Comparison of ENCODE assay signal across 9 cellular contexts in genomic region chr20:32439132-32439829, GRCh38.
DNase-seq lines count a peak whose midpoint lies in the region; ATAC-seq and TF ChIP-seq lines count a peak whose summit lies in the region.
"Had no signal": no experiment of that assay in that cellular context is flagged by ENCODE, and none has a peak within 500 bp of the region (broad histone marks: within the 10 kb centered on the region; RNA-seq: fewer than 3 reads in every experiment).

No MANE protein-coding gene starts in this region.

- DNase-seq in CD4-positive, alpha-beta T cell, result no peak
- DNase-seq in M059J (ENCODE audit: low read depth) (peak; percentile 84), chondrocyte (ENCODE audit: low spot score) (no peak), renal cortical epithelial cell (ENCODE audit: low read depth) (peak; percentile 18), NCI-H2081 treated with DMSO at 0.1 percent for 48 hours (lab: John Stamatoyannopoulos, UW) (no peak), neuronal stem cell (ENCODE audit: low spot score) (no peak), mesendoderm (no peak)
- DNase-seq: NK-92 treated with Interleukin-12 subunit alpha and Interleukin-12 subunit beta, amount 100 ng/mL, for 24 hours had no signal

- ATAC-seq in CD4-positive, alpha-beta T cell (ENCODE audit: poor library complexity), result no peak
- no peak for ATAC-seq in GM18519 (IDR thresholded peaks at IDR 0.05; ENCODE audit: low FRiP score, unreplicated experiment)

- no peak overlapping the region for H3K14ac ChIP-seq in neuronal stem cell (ENCODE audit: low read length)

- WGBS in neuronal stem cell (ENCODE audit: extremely low coverage in 2 of 2, insufficient read length in 2 of 2, insufficient replicate concordance in 1 of 2), 2 donors, result no CpG with 5 or more reads among the region's 11 CpGs
- WGBS in mesendoderm (ENCODE audit: extremely low coverage, insufficient coverage, low lambda C conversion rate), result no CpG with 5 or more reads among the region's 11 CpGs

- H3K9me3 Mint-ChIP-seq in CD4-positive, alpha-beta T cell, result no peaks in the 10 kb centered on the region
- no peaks in the 10 kb centered on the region for H3K9me3 Mint-ChIP-seq in chondrocyte (ENCODE audit: low read depth)

- H4K5ac ChIP-seq in mesendoderm (ENCODE audit: low read length), result no peak overlapping the region

- H3K27ac ChIP-seq in CD4-positive, alpha-beta T cell (ENCODE audit: low read depth, low read length), result no peak overlapping the region
- H3K27ac ChIP-seq in neuronal stem cell (replicated peaks; ENCODE audit: low read length) (no peak overlapping the region), mesendoderm (ENCODE audit: low read depth, low read length) (no peak overlapping the region)

- H3K36me3 ChIP-seq in neuronal stem cell (replicated peaks in 1 of 2; ENCODE audit: control insufficient read depth in 2 of 2, insufficient read depth in 2 of 2, low read length in 2 of 2) (peaks cover 39 to 96% of the 10 kb centered on the region in 2 donors), mesendoderm (ENCODE audit: control insufficient read depth, insufficient read depth, low read length) (peaks cover 10% of the 10 kb centered on the region)

- H2BK15ac ChIP-seq in neuronal stem cell (ENCODE audit: low read length), result no peak overlapping the region
- H2BK15ac ChIP-seq in mesendoderm (replicated peaks; ENCODE audit: low read depth), result no peak overlapping the region

- H3K23ac ChIP-seq in neuronal stem cell (ENCODE audit: low read depth, low read length, poor library complexity) (no peak overlapping the region), mesendoderm (ENCODE audit: low read length) (no peak overlapping the region)

- no peak overlapping the region for H3K4me3 Mint-ChIP-seq in CD4-positive, alpha-beta T cell
- H3K4me3 Mint-ChIP-seq in chondrocyte (ENCODE audit: unreplicated experiment), result no peak overlapping the region

- peak overlapping the region; percentile 51 for H3K27ac Mint-ChIP-seq in CD4-positive, alpha-beta T cell
- H3K27ac Mint-ChIP-seq in chondrocyte (ENCODE audit: unreplicated experiment), result no peak overlapping the region

- H3K4ac ChIP-seq in neuronal stem cell (ENCODE audit: low read length) (no peak overlapping the region), mesendoderm (ENCODE audit: low read depth, low read length) (no peak overlapping the region)

- H2AFZ ChIP-seq in neuronal stem cell (ENCODE audit: low read length), result no peak overlapping the region

- H3K4me1 Mint-ChIP-seq in CD4-positive, alpha-beta T cell (ENCODE audit: low read depth), result peaks cover 17% of the 10 kb centered on the region
- H3K4me1 Mint-ChIP-seq in chondrocyte (ENCODE audit: low read depth), result peaks cover 6% of the 10 kb centered on the region

- H3K9ac ChIP-seq in neuronal stem cell (ENCODE audit: low read depth, low read length, poor library complexity) (no peak overlapping the region), mesendoderm (ENCODE audit: low read length) (no peak overlapping the region)

- no peaks in the 10 kb centered on the region for H3K27me3 Mint-ChIP-seq in CD4-positive, alpha-beta T cell
- H3K27me3 Mint-ChIP-seq in chondrocyte (ENCODE audit: low read depth), result no peaks in the 10 kb centered on the region

- H3K4me3 ChIP-seq in neuronal stem cell (ENCODE audit: low read length in 2 of 2) (no peak overlapping the region), mesendoderm (ENCODE audit: low read length) (no peak overlapping the region)

- H3K18ac ChIP-seq in neuronal stem cell (ENCODE audit: low read length), result no peak overlapping the region
- no peak overlapping the region for H3K18ac ChIP-seq in mesendoderm (ENCODE audit: low read length)

- no peak overlapping the region for H4K8ac ChIP-seq in neuronal stem cell (ENCODE audit: low read depth, low read length)
- H4K8ac ChIP-seq in mesendoderm (ENCODE audit: low read depth, low read length), result no peak overlapping the region

- H3K4me2 ChIP-seq in neuronal stem cell (ENCODE audit: insufficient read depth, low read length, poor library complexity, severe bottlenecking), result no peak overlapping the region
- H3K4me2 ChIP-seq in mesendoderm (ENCODE audit: low read length), result no peak overlapping the region

- H2BK12ac ChIP-seq in neuronal stem cell (ENCODE audit: low read length), result no peak overlapping the region

- H2BK5ac ChIP-seq in neuronal stem cell (ENCODE audit: low read length) (no peak overlapping the region), mesendoderm (ENCODE audit: low read length) (no peak overlapping the region)

- H3K56ac ChIP-seq in mesendoderm (ENCODE audit: low read length), result no peak overlapping the region

- CTCF ChIA-PET in CD4-positive, alpha-beta T cell (lab: Charles Lee), result interaction anchor here (1.4 kb wide), 1 partner anchor 46 kb away, joined by 4 read pairs; no protein-coding TSS in a partner anchor

- H3K4me1 ChIP-seq in neuronal stem cell (ENCODE audit: control insufficient read depth in 2 of 2, insufficient read depth in 1 of 2, low read depth in 1 of 2, low read length in 2 of 2), result no peaks in the 10 kb centered on the region
- H3K4me1 ChIP-seq in mesendoderm (ENCODE audit: control insufficient read depth, low read depth, low read length), result no peaks in the 10 kb centered on the region

- H2BK120ac ChIP-seq in neuronal stem cell (ENCODE audit: low read depth, low read length) (no peak overlapping the region), mesendoderm (ENCODE audit: low read depth, low read length) (no peak overlapping the region)

- intact Hi-C loops in CD4-positive, alpha-beta T cell (cut with DNase I, micrococcal nuclease), result loop anchor here in 1 of 2 experiments (5.0 kb wide), 2 partner anchors 102 to 213 kb away; no protein-coding TSS in a partner anchor

- no peak overlapping the region for H4K91ac ChIP-seq in neuronal stem cell (ENCODE audit: low read depth, low read length, poor library complexity)

- no peaks in the 10 kb centered on the region for H3K27me3 ChIP-seq in CD4-positive, alpha-beta T cell (ENCODE audit: control insufficient read depth, insufficient read depth, low read length)
- no peaks in the 10 kb centered on the region for H3K27me3 ChIP-seq in neuronal stem cell (ENCODE audit: control insufficient read depth in 3 of 3, insufficient read depth in 3 of 3, low read depth in 1 of 3, low read length in 3 of 3)
- H3K27me3 ChIP-seq in mesendoderm (ENCODE audit: insufficient read depth, low read length, poor library complexity), result no peaks in the 10 kb centered on the region

- no peaks in the 10 kb centered on the region for H3K79me2 ChIP-seq in mesendoderm (ENCODE audit: control insufficient read depth, insufficient read depth, low read length)

- H3K36me3 Mint-ChIP-seq in CD4-positive, alpha-beta T cell (ENCODE audit: low read depth), result peaks cover 88% of the 10 kb centered on the region
- peaks cover 47% of the 10 kb centered on the region for H3K36me3 Mint-ChIP-seq in chondrocyte (ENCODE audit: low read depth)

- no peak overlapping the region for H2AK5ac ChIP-seq in neuronal stem cell (ENCODE audit: low read depth, low read length)
- no peak overlapping the region for H2AK5ac ChIP-seq in mesendoderm (ENCODE audit: low read length)

- no peaks in the 10 kb centered on the region for H3K9me3 ChIP-seq in CD4-positive, alpha-beta T cell (ENCODE audit: control insufficient read depth, low read length)
- H3K9me3 ChIP-seq in neuronal stem cell (replicated peaks in 1 of 2; ENCODE audit: control insufficient read depth in 2 of 2, insufficient read depth in 1 of 2, low read depth in 1 of 2, low read length in 2 of 2), result peaks cover 0 to 2% of the 10 kb centered on the region in 2 donors

- POLR2A ChIA-PET in CD4-positive, alpha-beta T cell (lab: Charles Lee), result no interaction called here

- H3K79me1 ChIP-seq in neuronal stem cell (ENCODE audit: low read depth, low read length), result peaks cover 6% of the 10 kb centered on the region
- H3K79me1 ChIP-seq in mesendoderm (ENCODE audit: low read length), result no peaks in the 10 kb centered on the region

- TF ChIP-seq CTCF in CD4-positive, alpha-beta T cell (IDR thresholded peaks at IDR 0.05), result no peak
- TF ChIP-seq CTCF in chondrocyte (IDR thresholded peaks at IDR 0.05), result peak; percentile 35

Comparison
In these comparisons a context has a peak if more than half of its experiments do, and no peak if none do; other contexts are left out.
1. DNase-seq: peak in M059J (single experiment) and renal cortical epithelial cell (single experiment); none in CD4-positive, alpha-beta T cell (0 of 10), chondrocyte (single experiment), NCI-H2081 treated with DMSO at 0.1 percent for 48 hours (single experiment), neuronal stem cell (single experiment) and mesendoderm (single experiment).